8 cellular contexts compared by ENCODE assay signal in the genomic region with DNA sequence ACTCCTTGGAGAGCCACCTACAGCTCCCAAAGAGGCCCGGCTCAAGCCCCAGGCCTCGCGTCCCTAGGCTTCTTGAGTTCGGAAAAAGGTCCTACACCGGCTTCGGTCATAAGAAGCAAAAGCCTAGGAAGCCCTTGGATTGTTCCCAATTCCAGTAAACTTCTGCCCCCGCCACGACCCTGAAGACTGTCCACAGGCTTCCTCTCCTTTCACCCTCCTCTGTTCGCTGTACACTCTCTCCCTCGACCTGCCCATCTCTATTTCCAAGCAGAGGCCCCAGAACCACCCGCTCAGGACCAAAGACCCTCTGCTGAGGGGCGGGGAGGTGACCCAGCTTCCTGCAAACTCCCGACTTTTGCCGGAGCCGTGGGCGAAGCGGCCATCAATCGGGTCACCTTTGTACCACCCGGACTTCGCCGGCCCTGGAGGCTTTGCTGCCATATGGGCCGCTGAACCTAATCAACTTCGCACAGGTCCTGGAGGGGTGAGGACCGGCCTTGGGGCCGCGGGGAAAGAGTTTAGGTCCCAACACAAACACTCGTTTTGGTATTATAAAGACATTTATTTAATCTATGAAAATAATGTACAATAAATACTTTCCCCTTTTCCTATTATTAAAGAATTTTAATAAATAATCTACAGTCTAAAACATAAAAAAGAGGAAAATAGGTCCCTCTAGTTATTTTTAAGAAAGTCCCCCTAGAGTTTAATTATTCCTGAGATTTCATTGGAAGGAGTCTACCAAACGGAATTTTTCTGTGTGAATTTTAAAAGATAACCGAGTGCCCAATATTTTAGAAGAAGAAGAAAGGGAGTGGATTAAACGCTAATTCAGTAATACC. TPM values are rescaled to one million over a fixed set of nuclear protein-coding genes. Genes with fewer than 3 reads are reported as not detected.
DNase-seq lines count a peak whose midpoint lies in the region; ATAC-seq and TF ChIP-seq lines count a peak whose summit lies in the region.

No MANE protein-coding gene starts in this region.

- peak overlapping the region; percentile 87 to 99 (median 92) for H3K4me3 Mint-ChIP-seq in CD8-positive, alpha-beta memory T cell

- peaks cover 0 to 23% (median 0%) of the 10 kb centered on the region in 3 donors for H3K36me3 Mint-ChIP-seq in CD8-positive, alpha-beta memory T cell

- peaks cover 15 to 56% (median 24%) of the 10 kb centered on the region in 3 donors for H3K4me1 Mint-ChIP-seq in CD8-positive, alpha-beta memory T cell

- no peak for ATAC-seq in mucosa of descending colon
- ATAC-seq in GM21447 (IDR thresholded peaks at IDR 0.05; ENCODE audit: unreplicated experiment), result no peak
- no peak for ATAC-seq in GM21390 (IDR thresholded peaks at IDR 0.05; ENCODE audit: unreplicated experiment)

- CTCF ChIA-PET in CD8-positive, alpha-beta memory T cell (lab: Charles Lee), result interaction anchor here (0.8 to 1.9 kb wide), 6 partner anchors 13 to 50 kb away, joined by 3 to 5 read pairs (median 4); no protein-coding TSS in a partner anchor

- peaks cover 7 to 22% of the 10 kb centered on the region in 2 donors for H3K27me3 Mint-ChIP-seq in CD8-positive, alpha-beta memory T cell

- TF ChIP-seq POLR2A in Peyer's patch (IDR thresholded peaks at IDR 0.05), result no peak

- DNase-seq in CD8-positive, alpha-beta memory T cell, result peak in 2 of 5 donors; percentile 5 to 46
- DNase-seq in Peyer's patch, result no peak
- DNase-seq in coronary artery (ENCODE audit: low spot score), result no peak
- DNase-seq in mucosa of descending colon, result peak in 1 of 3 donors; percentile 50
- DNase-seq in epidermal melanocyte (ENCODE audit: insufficient read length, low spot score), result no peak
- no peak for DNase-seq in NCI-H2107 treated with DMSO at 0.1 percent for 48 hours (lab: John Stamatoyannopoulos, UW; ENCODE audit: unreplicated experiment)

- no peaks in the 10 kb centered on the region for H3K36me3 ChIP-seq in CD8-positive, alpha-beta memory T cell (ENCODE audit: insufficient read depth, low read length)
- H3K36me3 ChIP-seq in Peyer's patch, result no peaks in the 10 kb centered on the region
- H3K36me3 ChIP-seq in mucosa of descending colon (ENCODE audit: low read depth), result no peaks in the 10 kb centered on the region

- H3K9me3 Mint-ChIP-seq in CD8-positive, alpha-beta memory T cell, result no peaks in the 10 kb centered on the region

- peak overlapping the region; percentile 92 for H3K27ac ChIP-seq in CD8-positive, alpha-beta memory T cell (ENCODE audit: low read depth, low read length)
- peak overlapping the region; percentile 76 to 96 (median 88) for H3K27ac ChIP-seq in Peyer's patch
- H3K27ac ChIP-seq in coronary artery, result peak overlapping the region; percentile 89 to 97

- TF ChIP-seq CTCF in Peyer's patch (IDR thresholded peaks at IDR 0.05) (no peak), coronary artery (IDR thresholded peaks at IDR 0.05) (no peak), mucosa of descending colon (IDR thresholded peaks at IDR 0.05) (no peak)

- H3K27ac Mint-ChIP-seq in CD8-positive, alpha-beta memory T cell, result peak overlapping the region; percentile 85 to 100 (median 96)

- intact Hi-C loops in mucosa of descending colon (cut with DNase I, micrococcal nuclease), result no loop called here

- peak overlapping the region; percentile 81 for H3K4me3 ChIP-seq in CD8-positive, alpha-beta memory T cell (ENCODE audit: low read length)
- H3K4me3 ChIP-seq in Peyer's patch, result peak overlapping the region; percentile 45 to 70 (median 58)
- H3K4me3 ChIP-seq in coronary artery, result peak overlapping the region; percentile 87
- peak overlapping the region; percentile 34 for H3K4me3 ChIP-seq in mucosa of descending colon

- H3K27me3 ChIP-seq in CD8-positive, alpha-beta memory T cell (ENCODE audit: insufficient read depth, low read length, poor library complexity, severe bottlenecking), result peaks cover 4% of the 10 kb centered on the region
- H3K27me3 ChIP-seq in Peyer's patch, result no peaks in the 10 kb centered on the region

- H3K4me1 ChIP-seq in CD8-positive, alpha-beta memory T cell (ENCODE audit: insufficient read depth, low read length), result peaks cover 17% of the 10 kb centered on the region
- H3K4me1 ChIP-seq in Peyer's patch (peaks cover 0 to 17% (median 2%) of the 10 kb centered on the region in 4 donors), mucosa of descending colon (ENCODE audit: low read depth) (peaks cover 15% of the 10 kb centered on the region)

- POLR2A ChIA-PET in CD8-positive, alpha-beta memory T cell (lab: Charles Lee), result interaction anchor here (0.6 to 1.2 kb wide), 4 partner anchors 29 to 73 kb away, joined by 3 to 4 read pairs (median 4); partner anchors contain the start of gene HOXB8

- no peaks in the 10 kb centered on the region for H3K9me3 ChIP-seq in CD8-positive, alpha-beta memory T cell (ENCODE audit: low read length)
- H3K9me3 ChIP-seq in Peyer's patch, result no peaks in the 10 kb centered on the region
- no peaks in the 10 kb centered on the region for H3K9me3 ChIP-seq in mucosa of descending colon

RNA-seq across cellular contexts. Expression of gene HOXB2, which starts 2.6 kb away (rescaled TPM):
- 10 to 100 TPM; 16.7 to 18.3 TPM for total RNA-seq in CD8-positive, alpha-beta memory T cell
- 12.8 TPM for polyA plus RNA-seq in CD8-positive, alpha-beta memory T cell
- 1 to 10 TPM; 1.4 to 9.6 (median 4.1) TPM for total RNA-seq in Peyer's patch
- 10 to 100 TPM in 1 of 3 donors, 1 to 10 TPM in 1, under 1 TPM in 1; 0.93 to 32.4 (median 3.3) TPM for total RNA-seq in mucosa of descending colon

RNA-seq across cellular contexts. Expression of gene HOXB1, which starts 11.5 kb away (rescaled TPM):
- total RNA-seq in CD8-positive, alpha-beta memory T cell, result not detected
- not detected for polyA plus RNA-seq in CD8-positive, alpha-beta memory T cell
- total RNA-seq in Peyer's patch (not detected), mucosa of descending colon (not detected)

RNA-seq across cellular contexts. Expression of gene HOXB4, which starts 35.8 kb away (rescaled TPM):
- total RNA-seq in CD8-positive, alpha-beta memory T cell, result 1 to 10 TPM; 3.4 to 3.7 TPM
- 0.33 TPM for polyA plus RNA-seq in CD8-positive, alpha-beta memory T cell
- total RNA-seq in Peyer's patch (1 to 10 TPM; 1.8 to 6.6 (median 5.1) TPM), mucosa of descending colon (10 to 100 TPM in 1 of 3 donors, 1 to 10 TPM in 2; 4.5 to 14.6 (median 5.3) TPM)

RNA-seq across cellular contexts. Expression of gene HOXB3, which starts 47.7 kb away (rescaled TPM):
- total RNA-seq in CD8-positive, alpha-beta memory T cell, result 1 to 10 TPM; 3.0 to 3.5 TPM
- 0.10 TPM for polyA plus RNA-seq in CD8-positive, alpha-beta memory T cell
- total RNA-seq in Peyer's patch, result 10 to 100 TPM; 37.0 to 89.3 (median 65.4) TPM
- 10 to 100 TPM; 42.4 to 64.8 (median 43.4) TPM for total RNA-seq in mucosa of descending colon

RNA-seq across cellular contexts. Expression of gene HOXB5, which starts 51.2 kb away (rescaled TPM):
- not detected for total RNA-seq in CD8-positive, alpha-beta memory T cell
- polyA plus RNA-seq in CD8-positive, alpha-beta memory T cell, result not detected
- total RNA-seq in Peyer's patch (10 to 100 TPM in 3 of 4 donors, 1 to 10 TPM in 1; 7.7 to 22.5 (median 15.0) TPM), mucosa of descending colon (10 to 100 TPM; 16.2 to 29.3 (median 19.9) TPM)

Comparison
In these comparisons a context has a peak if more than half of its experiments do, and no peak if none do; other contexts are left out.
1. H3K4me3 ChIP-seq: peak in every context shown above with its lines; median percentile 87 in coronary artery; 81 in CD8-positive, alpha-beta memory T cell; 58 in Peyer's patch; 34 in mucosa of descending colon.